In genomic region chr6:34018961-34019606, GRCh38 we compare ENCODE assay signal across 22 cellular contexts.
"Had no signal": no experiment of that assay in that cellular context is flagged by ENCODE, and none has a peak within 500 bp of the region (broad histone marks: within the 10 kb centered on the region; RNA-seq: fewer than 3 reads in every experiment).

No MANE protein-coding gene starts in this region.

- H3K4me1 Mint-ChIP-seq: stimulated activated memory B cell treated with anti-CD40 and anti-IgM and Interleukin-4, amounts not matched to agents 10 μg/mL and 1 μg/mL and 100 μg/mL, for 72 hours had no signal

- H3K4me3 Mint-ChIP-seq: naive thymus-derived CD4-positive, alpha-beta T cell; nephron; neural progenitor cell; stimulated activated memory B cell treated with anti-CD40 and anti-IgM and Interleukin-4, amounts not matched to agents 10 μg/mL and 1 μg/mL and 100 μg/mL, for 72 hours had no signal

- H3K4me2 ChIP-seq: neural progenitor cell had no signal

- H3K9me3 Mint-ChIP-seq: nephron; neural progenitor cell; stimulated activated memory B cell treated with anti-CD40 and anti-IgM and Interleukin-4, amounts not matched to agents 10 μg/mL and 1 μg/mL and 100 μg/mL, for 72 hours had no signal

- DNase-seq: dorsolateral prefrontal cortex; effector CD4-positive, alpha-beta T cell; head of caudate nucleus; left cardiac atrium; left lung; mammary epithelial cell; mesendoderm; midbrain; naive thymus-derived CD4-positive, alpha-beta T cell; ovary; psoas muscle; sigmoid colon; stimulated activated CD4-positive, alpha-beta T cell treated with anti-CD3 and anti-CD28 coated beads, Interleukin-4, amount 100 ng/mL, for 4 hours; stimulated activated naive CD8-positive, alpha-beta T cell treated with anti-CD3 and anti-CD28 coated beads, Interleukin-15, Interleukin-2, amounts not matched to agents 100 U/mL and 50 U/mL, for 24 hours; testis; tibial artery; uterus had no signal

- H3K27me3 ChIP-seq: neural progenitor cell, ovary, testis, upper lobe of left lung, uterus had no signal

- ATAC-seq: left cardiac atrium; left lung; naive thymus-derived CD4-positive, alpha-beta T cell; psoas muscle; right cardiac atrium; stimulated activated memory B cell treated with anti-CD40 and anti-IgM and Interleukin-4, amounts not matched to agents 10 μg/mL and 1 μg/mL and 100 μg/mL, for 72 hours; stimulated activated naive CD8-positive, alpha-beta T cell treated with anti-CD3 and anti-CD28 coated beads, Interleukin-15, Interleukin-2, amounts not matched to agents 100 U/mL and 50 U/mL, for 24 hours had no signal

- H2AFZ ChIP-seq: neural progenitor cell had no signal

- H3K27ac ChIP-seq: left lung, neural progenitor cell, ovary, psoas muscle, sigmoid colon, testis, tibial artery, upper lobe of left lung, uterus had no signal

- H3K9ac ChIP-seq: neural progenitor cell had no signal

- H3K4me3 ChIP-seq: dorsolateral prefrontal cortex, left lung, neural progenitor cell, ovary, psoas muscle, sigmoid colon, testis, tibial artery, upper lobe of left lung, uterus had no signal

- H3K27ac Mint-ChIP-seq: naive thymus-derived CD4-positive, alpha-beta T cell; stimulated activated memory B cell treated with anti-CD40 and anti-IgM and Interleukin-4, amounts not matched to agents 10 μg/mL and 1 μg/mL and 100 μg/mL, for 72 hours had no signal

- H3K36me3 ChIP-seq: left lung, neural progenitor cell, ovary, sigmoid colon, tibial artery, upper lobe of left lung, uterus had no signal

- H3K36me3 Mint-ChIP-seq: naive thymus-derived CD4-positive, alpha-beta T cell; neural progenitor cell; stimulated activated memory B cell treated with anti-CD40 and anti-IgM and Interleukin-4, amounts not matched to agents 10 μg/mL and 1 μg/mL and 100 μg/mL, for 72 hours had no signal

- H3K9me3 ChIP-seq: ovary, psoas muscle, sigmoid colon, testis, tibial artery, upper lobe of left lung, uterus had no signal

- H3K4me1 ChIP-seq: left lung, psoas muscle, sigmoid colon, testis, tibial artery, upper lobe of left lung, uterus had no signal
